In the genomic region with DNA sequence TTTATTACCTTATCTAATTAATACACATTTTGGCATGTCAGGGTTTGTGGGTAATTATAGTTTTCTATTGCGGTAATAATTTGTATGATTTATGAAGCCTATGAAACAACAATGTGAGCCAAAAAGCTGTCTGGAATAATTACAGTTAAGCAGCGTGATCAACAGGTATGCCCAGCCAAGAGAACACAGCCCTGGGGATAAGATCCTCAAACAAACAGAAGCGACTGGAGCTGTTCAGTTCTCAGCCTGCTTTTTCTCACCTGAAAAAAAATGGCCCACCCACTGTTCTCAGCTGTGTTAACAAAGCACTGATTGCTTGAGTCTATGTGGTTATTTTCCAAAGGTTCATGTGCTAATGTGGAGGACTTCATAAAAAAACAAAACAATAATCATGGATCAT, we compare ENCODE assay signal across 15 cellular contexts.
A peak's percentile ranks its signal among the peaks of the same experiment; 100 is the strongest.
DNase-seq lines count a peak whose midpoint lies in the region; ATAC-seq and TF ChIP-seq lines count a peak whose summit lies in the region.
"Had no signal": no experiment of that assay in that cellular context is flagged by ENCODE, and none has a peak within 500 bp of the region (broad histone marks: within the 10 kb centered on the region; RNA-seq: fewer than 3 reads in every experiment).

No MANE protein-coding gene starts in this region.

- H3K4me3 ChIP-seq in MG63: no peak overlapping the region
- H3K4me3 ChIP-seq: GM12878 had no signal

- no peak for TF ChIP-seq CTCF in 22Rv1 (IDR thresholded peaks at IDR 0.05)

- ATAC-seq in HG02885 (IDR thresholded peaks at IDR 0.05; ENCODE audit: poor library complexity, unreplicated experiment) (no peak), GM19351 (IDR thresholded peaks at IDR 0.05; ENCODE audit: unreplicated experiment) (no peak)
- ATAC-seq: GM12878 had no signal

- DNase-seq in ELF-1 (ENCODE audit: low read depth, low spot score): peak; percentile 10
- peak; percentile 66 to 91 for DNase-seq in NCI-H2081 (lab: John Stamatoyannopoulos, UW)
- DNase-seq in cerebellar cortex (ENCODE audit: low spot score): peak; percentile 5
- no peak for DNase-seq in activated CD4-positive, alpha-beta T cell treated with anti-CD3 and anti-CD28 coated beads, Interleukin-2, amount 50 U/mL, for 1 hour
- DNase-seq in MG63: no peak
- DNase-seq: Caco-2; CD8-positive, alpha-beta memory T cell; DMS53; GOT3; H9 had no signal

- H3K27me3 ChIP-seq in MG63: no peaks in the 10 kb centered on the region

- H3K36me3 ChIP-seq in MG63: no peaks in the 10 kb centered on the region

- H3K27ac ChIP-seq in 22Rv1: peak overlapping the region; percentile 8; the same call in 1 of the 2 replicates
- H3K27ac ChIP-seq: HL-60 had no signal

- H3K9me3 ChIP-seq in MG63: no peaks in the 10 kb centered on the region
- H3K9me3 ChIP-seq: Caco-2 had no signal

Comparison
In these comparisons a context has a peak if more than half of its experiments do, and no peak if none do; other contexts are left out.
1. DNase-seq: peak in ELF-1 (single experiment), NCI-H2081 (2 of 2) and cerebellar cortex (single experiment); none in activated CD4-positive, alpha-beta T cell treated with anti-CD3 and anti-CD28 coated beads, Interleukin-2, amount 50 U/mL, for 1 hour (single experiment) and MG63 (single experiment).